ENCODE assay signal across 2 cellular contexts in the genomic region with DNA sequence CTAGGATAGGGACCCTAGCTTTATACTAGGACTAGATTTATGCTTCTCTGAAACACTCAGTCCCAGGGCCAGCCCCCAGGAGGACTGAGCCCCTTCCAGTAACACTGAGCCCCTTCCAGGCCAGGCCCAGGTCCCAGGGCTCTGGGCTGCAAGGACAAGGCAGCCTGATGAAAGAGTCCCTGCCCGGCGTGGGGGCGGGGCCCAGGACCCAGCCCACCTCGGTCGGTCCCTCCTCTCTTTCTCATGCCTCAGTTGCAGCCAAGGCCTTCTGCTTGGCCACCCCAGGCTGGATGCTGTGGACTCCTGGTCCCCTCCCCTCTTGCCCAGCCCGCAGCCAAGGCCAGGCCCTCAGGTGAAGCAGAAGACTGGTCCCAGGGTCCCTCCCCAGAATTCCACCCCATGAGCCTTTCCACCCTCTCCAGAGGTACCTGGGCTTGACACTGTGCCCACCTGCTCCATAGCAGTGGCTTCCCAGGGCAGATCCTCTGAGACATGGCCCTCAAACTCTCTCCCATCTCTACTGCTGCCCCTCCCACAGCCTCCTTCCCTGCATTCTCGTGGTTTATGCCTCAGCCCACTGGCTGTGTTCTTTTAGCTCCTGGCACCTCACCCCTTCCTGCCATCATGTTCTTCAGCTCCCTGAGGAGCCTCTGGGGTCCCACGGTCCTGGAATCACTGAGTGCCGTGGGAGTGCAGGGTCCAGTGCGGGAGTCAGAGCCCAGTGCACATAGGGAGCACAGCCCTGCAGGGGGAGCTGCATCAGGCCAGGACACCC.
TF ChIP-seq lines count a peak whose summit lies in the region.

No MANE protein-coding gene starts in this region.

TF ChIP-seq in IMR-90, 13 proteins besides CTCF, POLR2A, EP300 and RAD21:
- no peak for TF ChIP-seq FOS (IDR thresholded peaks at IDR 0.05; ENCODE audit: low read depth, low read length)
- no peak for TF ChIP-seq MAZ (IDR thresholded peaks at IDR 0.05; ENCODE audit: borderline replicate concordance, low read depth, low read length)
- TF ChIP-seq MAFK (IDR thresholded peaks at IDR 0.05; ENCODE audit: low read depth, low read length), result no peak
TF ChIP-seq in IMR-90: peak in this region for 0.

TF ChIP-seq in H1, 55 proteins besides CTCF, POLR2A, EP300 and RAD21:
- no peak for TF ChIP-seq BRCA1 (IDR thresholded peaks at IDR 0.05; ENCODE audit: low read depth, low read length)
- TF ChIP-seq TAF1 (IDR thresholded peaks at IDR 0.05; ENCODE audit: low read depth, low read length), result no peak
- no peak for TF ChIP-seq EGR1 (IDR thresholded peaks at IDR 0.05; ENCODE audit: borderline replicate concordance, low read depth, low read length)
- TF ChIP-seq RXRA (IDR thresholded peaks at IDR 0.05; ENCODE audit: insufficient read depth, low read depth, low read length), result no peak
- no peak for TF ChIP-seq KDM1A (IDR thresholded peaks at IDR 0.05; ENCODE audit: borderline replicate concordance, low read length)
- TF ChIP-seq, protein P1, sequence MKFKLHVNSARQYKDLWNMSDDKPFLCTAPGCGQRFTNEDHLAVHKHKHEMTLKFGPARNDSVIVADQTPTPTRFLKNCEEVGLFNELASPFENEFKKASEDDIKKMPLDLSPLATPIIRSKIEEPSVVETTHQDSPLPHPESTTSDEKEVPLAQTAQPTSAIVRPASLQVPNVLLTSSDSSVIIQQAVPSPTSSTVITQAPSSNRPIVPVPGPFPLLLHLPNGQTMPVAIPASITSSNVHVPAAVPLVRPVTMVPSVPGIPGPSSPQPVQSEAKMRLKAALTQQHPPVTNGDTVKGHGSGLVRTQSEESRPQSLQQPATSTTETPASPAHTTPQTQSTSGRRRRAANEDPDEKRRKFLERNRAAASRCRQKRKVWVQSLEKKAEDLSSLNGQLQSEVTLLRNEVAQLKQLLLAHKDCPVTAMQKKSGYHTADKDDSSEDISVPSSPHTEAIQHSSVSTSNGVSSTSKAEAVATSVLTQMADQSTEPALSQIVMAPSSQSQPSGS (IDR thresholded peaks at IDR 0.05; ENCODE audit: low read length), result no peak
- TF ChIP-seq SIN3A (conservative IDR thresholded peaks at IDR 0.05 in 1 of 2, IDR thresholded peaks at IDR 0.05 in 1 of 2; ENCODE audit: low read depth in 1 of 2, low read length in 2 of 2), result no peak
- TF ChIP-seq POLR2AphosphoS5 (IDR thresholded peaks at IDR 0.05; ENCODE audit: low read depth, low read length), result no peak
- TF ChIP-seq SAP30 (IDR thresholded peaks at IDR 0.05; ENCODE audit: insufficient read depth, insufficient replicate concordance, low read length), result no peak
- no peak for TF ChIP-seq CREB1 (IDR thresholded peaks at IDR 0.05)
- no peak for TF ChIP-seq EZH2 (IDR thresholded peaks at IDR 0.05; ENCODE audit: low read depth, low read length, severe bottlenecking)
- no peak for TF ChIP-seq TEAD4 (IDR thresholded peaks at IDR 0.05; ENCODE audit: low read depth, low read length)
- TF ChIP-seq, protein P2, sequence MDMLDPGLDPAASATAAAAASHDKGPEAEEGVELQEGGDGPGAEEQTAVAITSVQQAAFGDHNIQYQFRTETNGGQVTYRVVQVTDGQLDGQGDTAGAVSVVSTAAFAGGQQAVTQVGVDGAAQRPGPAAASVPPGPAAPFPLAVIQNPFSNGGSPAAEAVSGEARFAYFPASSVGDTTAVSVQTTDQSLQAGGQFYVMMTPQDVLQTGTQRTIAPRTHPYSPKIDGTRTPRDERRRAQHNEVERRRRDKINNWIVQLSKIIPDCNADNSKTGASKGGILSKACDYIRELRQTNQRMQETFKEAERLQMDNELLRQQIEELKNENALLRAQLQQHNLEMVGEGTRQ (IDR thresholded peaks at IDR 0.05; ENCODE audit: low read length), result no peak
- TF ChIP-seq TBP (IDR thresholded peaks at IDR 0.05; ENCODE audit: low read depth, low read length), result no peak
- TF ChIP-seq, protein P3, sequence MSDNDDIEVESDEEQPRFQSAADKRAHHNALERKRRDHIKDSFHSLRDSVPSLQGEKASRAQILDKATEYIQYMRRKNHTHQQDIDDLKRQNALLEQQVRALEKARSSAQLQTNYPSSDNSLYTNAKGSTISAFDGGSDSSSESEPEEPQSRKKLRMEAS (IDR thresholded peaks at IDR 0.05), result no peak
- TF ChIP-seq KDM4A (IDR thresholded peaks at IDR 0.05; ENCODE audit: low read depth, low read length, severe bottlenecking), result no peak
- TF ChIP-seq, protein P4, sequence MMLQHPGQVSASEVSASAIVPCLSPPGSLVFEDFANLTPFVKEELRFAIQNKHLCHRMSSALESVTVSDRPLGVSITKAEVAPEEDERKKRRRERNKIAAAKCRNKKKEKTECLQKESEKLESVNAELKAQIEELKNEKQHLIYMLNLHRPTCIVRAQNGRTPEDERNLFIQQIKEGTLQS (IDR thresholded peaks at IDR 0.05; ENCODE audit: insufficient read depth, low read depth, low read length), result no peak
- TF ChIP-seq CHD1 (IDR thresholded peaks at IDR 0.05; ENCODE audit: low read depth, low read length), result no peak
TF ChIP-seq in H1: peak in this region for 0.
